ENCODE assay signal across 1 cellular context in the genomic region with DNA sequence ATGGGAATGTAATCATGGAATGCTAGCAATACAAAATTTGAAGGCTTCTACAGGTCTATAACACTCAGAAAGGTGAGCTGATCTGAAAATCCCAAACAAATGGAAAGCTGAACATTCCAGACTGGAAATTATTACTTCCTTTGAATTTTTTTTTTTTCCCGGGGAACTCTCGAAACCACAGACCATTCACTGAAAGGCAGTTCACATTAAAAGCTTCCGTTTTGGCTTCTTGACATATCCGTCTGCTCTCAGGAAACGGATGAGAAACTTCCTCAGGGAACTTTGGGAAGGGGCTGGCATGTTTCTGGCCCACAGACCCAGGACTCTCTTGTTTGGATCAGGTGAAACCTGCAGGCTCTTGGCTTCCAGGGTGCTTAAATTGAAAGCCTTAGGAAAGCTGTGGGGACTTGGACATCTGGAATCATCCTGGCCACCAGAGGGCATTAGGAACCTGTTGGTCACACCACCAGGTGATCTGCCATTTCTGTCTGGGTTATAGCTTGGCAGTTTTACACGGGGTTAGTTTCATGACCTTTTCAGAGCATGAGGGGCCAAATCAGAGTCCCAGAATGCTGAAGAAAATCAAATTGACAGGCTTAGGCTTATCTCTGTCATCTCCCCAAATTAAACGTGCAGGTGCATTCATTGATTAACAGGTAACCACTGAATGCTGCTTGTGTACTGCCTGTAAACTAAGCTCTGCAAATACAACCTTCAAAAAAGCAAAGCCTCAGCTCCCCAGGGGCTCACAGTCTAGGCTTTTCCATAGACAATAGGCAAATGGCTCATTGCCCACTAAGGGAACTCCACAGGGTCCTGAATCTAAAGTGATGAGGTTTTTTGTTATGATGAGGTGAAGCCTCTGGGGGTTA.
A peak's percentile ranks its signal among the peaks of the same experiment; 100 is the strongest.
TF ChIP-seq lines count a peak whose summit lies in the region.

No MANE protein-coding gene starts in this region.

TF ChIP-seq in GM12878, 131 proteins besides CTCF, POLR2A, EP300 and RAD21 (continued from another document):
- TF ChIP-seq PRDM15 (CRISPR knock-in tag; IDR thresholded peaks at IDR 0.05) = no peak
- peak; percentile 86 for TF ChIP-seq IKZF1 (conservative IDR thresholded peaks at IDR 0.05)
- TF ChIP-seq HDAC2 (IDR thresholded peaks at IDR 0.05) = no peak
- TF ChIP-seq STAT1 (conservative IDR thresholded peaks at IDR 0.05) = no peak
- TF ChIP-seq ZZZ3 (IDR thresholded peaks at IDR 0.05; ENCODE audit: control insufficient read depth, insufficient read length, low read depth) = no peak
- TF ChIP-seq RB1 (IDR thresholded peaks at IDR 0.05; ENCODE audit: borderline replicate concordance) = no peak
- no peak for TF ChIP-seq E4F1 (IDR thresholded peaks at IDR 0.05; ENCODE audit: borderline replicate concordance, partially characterized antibody)
- TF ChIP-seq, protein P1, sequence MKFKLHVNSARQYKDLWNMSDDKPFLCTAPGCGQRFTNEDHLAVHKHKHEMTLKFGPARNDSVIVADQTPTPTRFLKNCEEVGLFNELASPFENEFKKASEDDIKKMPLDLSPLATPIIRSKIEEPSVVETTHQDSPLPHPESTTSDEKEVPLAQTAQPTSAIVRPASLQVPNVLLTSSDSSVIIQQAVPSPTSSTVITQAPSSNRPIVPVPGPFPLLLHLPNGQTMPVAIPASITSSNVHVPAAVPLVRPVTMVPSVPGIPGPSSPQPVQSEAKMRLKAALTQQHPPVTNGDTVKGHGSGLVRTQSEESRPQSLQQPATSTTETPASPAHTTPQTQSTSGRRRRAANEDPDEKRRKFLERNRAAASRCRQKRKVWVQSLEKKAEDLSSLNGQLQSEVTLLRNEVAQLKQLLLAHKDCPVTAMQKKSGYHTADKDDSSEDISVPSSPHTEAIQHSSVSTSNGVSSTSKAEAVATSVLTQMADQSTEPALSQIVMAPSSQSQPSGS (IDR thresholded peaks at IDR 0.05; ENCODE audit: low read length) = no peak
- TF ChIP-seq POU2F2 (IDR thresholded peaks at IDR 0.05; ENCODE audit: borderline replicate concordance, low read depth, low read length) = no peak
- 0 out of 2 replicates have a peak, but pooled peaks have one; percentile 42 for TF ChIP-seq TCF12 (IDR thresholded peaks at IDR 0.05; ENCODE audit: low read depth, low read length)
- TF ChIP-seq SUPT20H (IDR thresholded peaks at IDR 0.05; ENCODE audit: borderline replicate concordance, control insufficient read depth, low read depth, low read length) = no peak
- TF ChIP-seq ZNF622 (IDR thresholded peaks at IDR 0.05) = no peak
- no peak for TF ChIP-seq TBL1XR1 (IDR thresholded peaks at IDR 0.05; ENCODE audit: low read depth, low read length)
- peak; percentile 45; the same call in 1 of the 2 replicates for TF ChIP-seq RUNX3 (IDR thresholded peaks at IDR 0.05; ENCODE audit: low read length)
- TF ChIP-seq FOXM1 (IDR thresholded peaks at IDR 0.05; ENCODE audit: low read depth, low read length) = no peak; the same call in 1 of the 2 replicates
- no peak for TF ChIP-seq POLR2AphosphoS5 (IDR thresholded peaks at IDR 0.05; ENCODE audit: low read length)
- peak; percentile 89 for TF ChIP-seq YY1 (IDR thresholded peaks at IDR 0.05; ENCODE audit: low read depth, low read length)
- no peak for TF ChIP-seq ZNF274 (IDR thresholded peaks at IDR 0.05; ENCODE audit: insufficient read depth, insufficient read length)
- TF ChIP-seq GABPA (IDR thresholded peaks at IDR 0.05; ENCODE audit: low read depth) = no peak
- TF ChIP-seq FOS (IDR thresholded peaks at IDR 0.05; ENCODE audit: borderline replicate concordance, extremely low read depth, insufficient read length) = no peak
- no peak for TF ChIP-seq NFXL1 (IDR thresholded peaks at IDR 0.05; ENCODE audit: borderline replicate concordance)
- no peak; the same call in 1 of the 2 replicates for TF ChIP-seq USF2 (IDR thresholded peaks at IDR 0.05; ENCODE audit: borderline replicate concordance, low read depth, low read length)
- TF ChIP-seq BACH1 (IDR thresholded peaks at IDR 0.05; ENCODE audit: borderline replicate concordance) = no peak
- TF ChIP-seq, protein P2, sequence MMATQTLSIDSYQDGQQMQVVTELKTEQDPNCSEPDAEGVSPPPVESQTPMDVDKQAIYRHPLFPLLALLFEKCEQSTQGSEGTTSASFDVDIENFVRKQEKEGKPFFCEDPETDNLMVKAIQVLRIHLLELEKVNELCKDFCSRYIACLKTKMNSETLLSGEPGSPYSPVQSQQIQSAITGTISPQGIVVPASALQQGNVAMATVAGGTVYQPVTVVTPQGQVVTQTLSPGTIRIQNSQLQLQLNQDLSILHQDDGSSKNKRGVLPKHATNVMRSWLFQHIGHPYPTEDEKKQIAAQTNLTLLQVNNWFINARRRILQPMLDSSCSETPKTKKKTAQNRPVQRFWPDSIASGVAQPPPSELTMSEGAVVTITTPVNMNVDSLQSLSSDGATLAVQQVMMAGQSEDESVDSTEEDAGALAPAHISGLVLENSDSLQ (IDR thresholded peaks at IDR 0.05) = no peak
- no peak for TF ChIP-seq RAD51 (IDR thresholded peaks at IDR 0.05)
- no peak for TF ChIP-seq PBX3 (IDR thresholded peaks at IDR 0.05; ENCODE audit: insufficient replicate concordance, low read depth, low read length)
- TF ChIP-seq IKZF2 (IDR thresholded peaks at IDR 0.05) = peak; percentile 94 to 95
- TF ChIP-seq PAX8 (IDR thresholded peaks at IDR 0.05) = no peak
- TF ChIP-seq CBX3 (IDR thresholded peaks at IDR 0.05; ENCODE audit: borderline replicate concordance, low read depth) = no peak
